Comparison of ENCODE assay signal across 1 cellular context in genomic region chr1:99784143-99784542, GRCh38.
TF ChIP-seq lines count a peak whose summit lies in the region.

No MANE protein-coding gene starts in this region.

TF ChIP-seq in WTC11, 78 proteins besides CTCF, POLR2A, EP300 and RAD21 (continued from another document):
- TF ChIP-seq STAT6 (CRISPR knock-in tag; conservative IDR thresholded peaks at IDR 0.05; ENCODE audit: low read depth) = no peak
- TF ChIP-seq ZNF396 (CRISPR knock-in tag; IDR thresholded peaks at IDR 0.05; ENCODE audit: borderline replicate concordance) = no peak
- no peak for TF ChIP-seq ETV6 (CRISPR knock-in tag; IDR thresholded peaks at IDR 0.05)
- TF ChIP-seq JUN (CRISPR knock-in tag; IDR thresholded peaks at IDR 0.05) = no peak
TF ChIP-seq in WTC11: peak in this region for 0.
